16 cellular contexts compared by ENCODE assay signal in the genomic region with DNA sequence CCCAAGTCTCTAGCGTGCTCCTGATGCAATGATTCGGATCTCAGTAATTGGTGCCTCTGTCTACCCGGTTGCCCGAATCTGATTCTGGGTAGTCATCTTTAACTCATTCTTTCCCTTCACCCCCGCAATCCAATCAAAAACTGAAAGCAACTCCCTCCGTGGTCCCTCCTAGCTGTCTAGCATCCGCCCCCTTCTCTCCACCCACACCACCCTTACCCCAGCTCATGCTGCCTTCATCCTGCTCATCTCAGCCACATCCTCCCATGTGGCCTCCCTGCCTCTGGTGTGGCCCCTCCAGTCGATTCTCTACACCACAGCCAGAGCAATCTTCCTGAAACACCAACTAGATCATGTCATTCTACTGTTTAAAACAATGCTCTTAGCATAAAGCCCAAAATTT.
"Had no signal": no experiment of that assay in that cellular context is flagged by ENCODE, and none has a peak within 500 bp of the region (broad histone marks: within the 10 kb centered on the region; RNA-seq: fewer than 3 reads in every experiment).

No MANE protein-coding gene starts in this region.

- H3K27ac ChIP-seq: brain microvascular endothelial cell, epithelial cell of prostate, right atrium auricular region, skin epidermis, thyroid gland, WERI-Rb-1 had no signal

- H3K9me3 ChIP-seq: right atrium auricular region, thyroid gland had no signal

- H3K9me3 Mint-ChIP-seq: dendritic cell treated with granulocyte-macrophage colony-stimulating factor and Interleukin-4, amounts not matched to agents 40 ng/mL and 50 ng/mL, for 4 days; natural killer cell had no signal

- DNase-seq: activated gamma-delta T cell treated with Interleukin-2 at 50 U/mL for 16 hours; activated T-cell treated with anti-CD3 and anti-CD28 coated beads, Interleukin-2, amount 50 U/mL, for 48 hours; anterior cingulate cortex; brain microvascular endothelial cell; head of caudate nucleus; mesenchymal stem cell; natural killer cell; thyroid gland; WERI-Rb-1 had no signal

- H3K36me3 ChIP-seq: brain microvascular endothelial cell, right atrium auricular region, thyroid gland, WERI-Rb-1 had no signal

- H3K27ac Mint-ChIP-seq: activated naive CD8-positive, alpha-beta T cell; dendritic cell treated with granulocyte-macrophage colony-stimulating factor and Interleukin-4, amounts not matched to agents 40 ng/mL and 50 ng/mL, for 4 days; natural killer cell; progenitor cell of endocrine pancreas had no signal

- H3K36me3 Mint-ChIP-seq: activated naive CD8-positive, alpha-beta T cell; natural killer cell had no signal

- H3K4me1 ChIP-seq: right atrium auricular region, thyroid gland had no signal

- H3K4me1 Mint-ChIP-seq: natural killer cell had no signal

- H3K4me3 Mint-ChIP-seq: activated naive CD8-positive, alpha-beta T cell; dendritic cell treated with granulocyte-macrophage colony-stimulating factor and Interleukin-4, amounts not matched to agents 40 ng/mL and 50 ng/mL, for 4 days; natural killer cell had no signal

- ATAC-seq: natural killer cell, SK-N-SH treated with all-trans-retinoic acid at 6 μM for 48 hours had no signal

- H3K27me3 ChIP-seq: brain microvascular endothelial cell, right atrium auricular region, thyroid gland had no signal

- H3K4me3 ChIP-seq: right atrium auricular region, skin epidermis, thyroid gland had no signal
